Comparison of ENCODE assay signal across 33 cellular contexts in the genomic region with DNA sequence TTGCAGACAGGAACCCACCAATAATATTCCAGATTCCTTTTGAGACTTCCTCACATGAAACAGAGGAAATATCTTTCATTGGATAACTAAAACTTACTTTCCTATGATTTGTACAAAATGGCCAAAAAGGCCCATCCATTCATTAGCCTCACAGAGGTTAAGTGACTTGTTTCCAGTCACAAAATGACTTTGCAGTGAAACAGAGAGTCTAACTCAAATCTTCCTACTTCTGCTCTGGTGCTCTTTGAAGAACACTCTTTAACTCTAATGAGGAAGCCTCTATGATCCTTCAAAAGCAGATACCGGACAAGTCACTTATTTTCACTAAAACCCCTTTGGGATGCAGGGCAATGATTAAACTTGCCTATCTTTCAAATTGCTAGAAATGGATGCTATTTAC. TPM values are rescaled to one million over a fixed set of nuclear protein-coding genes. Genes with fewer than 3 reads are reported as not detected.
DNase-seq lines count a peak whose midpoint lies in the region; ATAC-seq, FAIRE-seq and TF ChIP-seq lines count a peak whose summit lies in the region.
"Had no signal": no experiment of that assay in that cellular context is flagged by ENCODE, and none has a peak within 500 bp of the region (broad histone marks: within the 10 kb centered on the region; RNA-seq: fewer than 3 reads in every experiment).

No MANE protein-coding gene starts in this region.

- FAIRE-seq in GM12891 (lab: Jason Lieb, UNC), result no peak

- DNase-seq in GM12891 (ENCODE audit: insufficient read length, low spot score), result no peak
- peak; percentile 13 for DNase-seq in OCI-M1 (lab: John Stamatoyannopoulos, UW)
- DNase-seq in gastrocnemius medialis, result no peak
- DNase-seq in amniotic stem cell (lab: John Stamatoyannopoulos, UW), result no peak
- no peak for DNase-seq in activated CD8-positive, alpha-beta memory T cell treated with anti-CD3 and anti-CD28 coated beads, Interleukin-2, amount 10 ng/mL, durations not matched to agents 7 days and 5 days
- DNase-seq: 8988T; ACHN; BE2C; CD8-positive, alpha-beta memory T cell; DMS 273 treated with DMSO at 0.1 percent for 48 hours; DMS79; EL; GDM1; GM23248; HFFc6; MV-4-11; NCI-H1105; NCI-H1436 treated with DMSO at 0.1 percent for 48 hours; NCI-H2029; NCI-H446 treated with DMSO at 0.1 percent for 48 hours; NCI-H526; NCI-H82; NK-92 treated with Interleukin-12 subunit alpha and Interleukin-12 subunit beta, amount 100 ng/mL, for 24 hours; SHP77; T-helper 1 cell had no signal

- H3K4me1 ChIP-seq in gastrocnemius medialis, result peaks cover 31 to 44% of the 10 kb centered on the region in 2 donors
- H3K4me1 ChIP-seq: BE2C, HAP-1 had no signal

- H3K27ac ChIP-seq in gastrocnemius medialis, result peak overlapping the region; percentile 86 to 96 (median 94)
- H3K27ac ChIP-seq: GM23248, KMS-11, RWPE1 had no signal

- no peaks in the 10 kb centered on the region for H3K27me3 Mint-ChIP-seq in activated CD8-positive, alpha-beta memory T cell treated with anti-CD3 and anti-CD28 coated beads, Interleukin-2, amount 10 ng/mL, durations not matched to agents 7 days and 5 days
- H3K27me3 Mint-ChIP-seq: IgD-negative memory B cell had no signal

- no peaks in the 10 kb centered on the region for H3K36me3 ChIP-seq in gastrocnemius medialis
- H3K36me3 ChIP-seq: BE2C, HAP-1 had no signal

- H3K4me3 Mint-ChIP-seq in activated CD8-positive, alpha-beta memory T cell treated with anti-CD3 and anti-CD28 coated beads, Interleukin-2, amount 10 ng/mL, durations not matched to agents 7 days and 5 days, result no peak overlapping the region
- H3K4me3 Mint-ChIP-seq: CD14-positive monocyte; CD8-positive, alpha-beta memory T cell; HFFc6; IgD-negative memory B cell had no signal

- no peaks in the 10 kb centered on the region for H3K9me3 ChIP-seq in gastrocnemius medialis
- H3K9me3 ChIP-seq: BE2C, HAP-1 had no signal

- intact Hi-C loops in gastrocnemius medialis (cut with DNase I; ENCODE audit: low total_unique reads), result no loop called here

- H3K4me1 Mint-ChIP-seq in activated CD8-positive, alpha-beta memory T cell treated with anti-CD3 and anti-CD28 coated beads, Interleukin-2, amount 10 ng/mL, durations not matched to agents 7 days and 5 days, result no peaks in the 10 kb centered on the region
- H3K4me1 Mint-ChIP-seq: CD8-positive, alpha-beta memory T cell had no signal

- no peaks in the 10 kb centered on the region for H3K9me3 Mint-ChIP-seq in activated CD8-positive, alpha-beta memory T cell treated with anti-CD3 and anti-CD28 coated beads, Interleukin-2, amount 10 ng/mL, durations not matched to agents 7 days and 5 days (ENCODE audit: low read depth)
- H3K9me3 Mint-ChIP-seq: CD14-positive monocyte, HFFc6, IgD-negative memory B cell had no signal

- TF ChIP-seq POLR2A in GM12891 (IDR thresholded peaks at IDR 0.05; ENCODE audit: low read depth, low read length), result no peak
- TF ChIP-seq POLR2A in gastrocnemius medialis (IDR thresholded peaks at IDR 0.05), result no peak

- ATAC-seq in HG02610 (IDR thresholded peaks at IDR 0.05; ENCODE audit: unreplicated experiment), result peak; percentile 60
- ATAC-seq in gastrocnemius medialis, result no peak
- ATAC-seq in HG02938 (IDR thresholded peaks at IDR 0.05; ENCODE audit: unreplicated experiment), result no peak
- ATAC-seq in activated CD8-positive, alpha-beta memory T cell treated with anti-CD3 and anti-CD28 coated beads, Interleukin-2, amount 10 ng/mL, durations not matched to agents 7 days and 5 days, result no peak
- ATAC-seq: Panc1 had no signal

- H3K27ac Mint-ChIP-seq in activated CD8-positive, alpha-beta memory T cell treated with anti-CD3 and anti-CD28 coated beads, Interleukin-2, amount 10 ng/mL, durations not matched to agents 7 days and 5 days, result no peak overlapping the region
- H3K27ac Mint-ChIP-seq: CD14-positive monocyte; CD8-positive, alpha-beta memory T cell; HFFc6; IgD-negative memory B cell had no signal

- H3K4me3 ChIP-seq in gastrocnemius medialis, result peak overlapping the region; percentile 5 to 48 (median 35)
- H3K4me3 ChIP-seq: GM23248, HAP-1 had no signal

- no peak for TF ChIP-seq CTCF in gastrocnemius medialis (IDR thresholded peaks at IDR 0.05 in 4 of 5, conservative IDR thresholded peaks at IDR 0.05 in 1 of 5)

- in situ Hi-C loops in gastrocnemius medialis (cut with MboI; ENCODE audit: low sequenced_read_pairs in 4 of 4), result loop anchor here in 1 of 4 donors (25.0 kb wide), 1 partner anchor 162 kb away; no protein-coding TSS in a partner anchor

- no peaks in the 10 kb centered on the region for H3K36me3 Mint-ChIP-seq in activated CD8-positive, alpha-beta memory T cell treated with anti-CD3 and anti-CD28 coated beads, Interleukin-2, amount 10 ng/mL, durations not matched to agents 7 days and 5 days
- H3K36me3 Mint-ChIP-seq: CD14-positive monocyte; CD8-positive, alpha-beta memory T cell; IgD-negative memory B cell had no signal

- CTCF ChIA-PET in activated CD8-positive, alpha-beta memory T cell treated with anti-CD3 and anti-CD28 coated beads, Interleukin-2, amount 10 ng/mL, durations not matched to agents 7 days and 5 days (lab: Charles Lee), result no interaction called here

- no peaks in the 10 kb centered on the region for H3K27me3 ChIP-seq in gastrocnemius medialis
- H3K27me3 ChIP-seq: BE2C had no signal

TF ChIP-seq in GM12891, 5 proteins besides CTCF, POLR2A, EP300 and RAD21:
- TF ChIP-seq POLR2AphosphoS5 (IDR thresholded peaks at IDR 0.05; ENCODE audit: low read depth, low read length), result no peak
- peak; percentile 37 for TF ChIP-seq SPI1 (IDR thresholded peaks at IDR 0.05; ENCODE audit: low read depth, low read length)
- no peak for TF ChIP-seq POU2F2 (IDR thresholded peaks at IDR 0.05; ENCODE audit: low read depth, low read length)
- no peak for TF ChIP-seq PAX5 (IDR thresholded peaks at IDR 0.05; ENCODE audit: insufficient read depth, low read length, severe bottlenecking)

RNA-seq across cellular contexts. Expression of a gene that starts 16.4 kb away (rescaled TPM):
- 103 TPM for polyA plus RNA-seq in GM12891 (2012; ENCODE audit: low read depth, missing spikeins)
- 100 to 1,000 TPM in 3 of 4 donors, 10 to 100 TPM in 1; 63.8 to 192 (median 128) TPM for total RNA-seq in gastrocnemius medialis
- under 1 TPM; 0.06 to 0.19 TPM for total RNA-seq in activated CD8-positive, alpha-beta memory T cell treated with anti-CD3 and anti-CD28 coated beads, Interleukin-2, amount 10 ng/mL, durations not matched to agents 7 days and 5 days
- polyA plus RNA-seq: CD8-positive, alpha-beta memory T cell had no signal

Comparison
In these comparisons a context has a peak if more than half of its experiments do, and no peak if none do; other contexts are left out.
1. RNA of a gene that starts 16.4 kb away (total RNA-seq): 63.8 to 192 TPM in gastrocnemius medialis; 0.06 to 0.19 TPM in activated CD8-positive, alpha-beta memory T cell treated with anti-CD3 and anti-CD28 coated beads, Interleukin-2, amount 10 ng/mL, durations not matched to agents 7 days and 5 days; every median in the first group is over 10 times any median in the second.